ENCODE assay signal across 28 cellular contexts in genomic region chr11:7941141-7941540, GRCh38. TPM values are rescaled to one million over a fixed set of nuclear protein-coding genes. Genes with fewer than 3 reads are reported as not detected.
DNase-seq lines count a peak whose midpoint lies in the region; ATAC-seq, FAIRE-seq and TF ChIP-seq lines count a peak whose summit lies in the region.
"Had no signal": no experiment of that assay in that cellular context is flagged by ENCODE, and none has a peak within 500 bp of the region (broad histone marks: within the 10 kb centered on the region; RNA-seq: fewer than 3 reads in every experiment).

No MANE protein-coding gene starts in this region.

- H3K36me3 ChIP-seq in HepG2 (replicated peaks in 1 of 2; ENCODE audit: control insufficient read depth in 1 of 2, insufficient read depth in 2 of 2, low read length in 2 of 2): no peaks in the 10 kb centered on the region
- H3K36me3 ChIP-seq in right lobe of liver: no peaks in the 10 kb centered on the region
- no peaks in the 10 kb centered on the region for H3K36me3 ChIP-seq in K562 (ENCODE audit: control insufficient read depth, insufficient read depth, low read length)
- H3K36me3 ChIP-seq: BE2C, BLaER1 had no signal

- H3K9me3 ChIP-seq in HepG2 (ENCODE audit: low read length): peaks cover 21% of the 10 kb centered on the region; the same call in 1 of the 2 replicates
- peaks cover 0 to 8% (median 0%) of the 10 kb centered on the region in 4 donors for H3K9me3 ChIP-seq in right lobe of liver
- no peaks in the 10 kb centered on the region for H3K9me3 ChIP-seq in K562 (replicated peaks; ENCODE audit: control insufficient read depth, insufficient read depth, low read depth, low read length)
- H3K9me3 ChIP-seq: BE2C had no signal

- TF ChIP-seq RAD21 in HepG2 (CRISPR knock-in tag; IDR thresholded peaks at IDR 0.05): no peak
- no peak for TF ChIP-seq RAD21 in K562 (CRISPR knock-in tag; conservative IDR thresholded peaks at IDR 0.05 in 1 of 2, IDR thresholded peaks at IDR 0.05 in 1 of 2)

- under 1% methylated on average over 4 of the region's 4 CpGs for WGBS in HepG2 (ENCODE audit: low lambda C conversion rate)
- WGBS in right lobe of liver (ENCODE audit: insufficient coverage, low coverage, low lambda C conversion rate, missing lambda C conversion rate): 29% methylated on average over 4 of the region's 4 CpGs
- WGBS in K562 (ENCODE audit: insufficient coverage, low coverage, missing lambda C conversion rate): 0% methylated on average over 4 of the region's 4 CpGs

- H3K4me2 ChIP-seq in HepG2 (ENCODE audit: low read depth, low read length) (no peak overlapping the region), K562 (ENCODE audit: insufficient read depth, low read length) (no peak overlapping the region)
- H3K4me2 ChIP-seq: BLaER1 had no signal

- in situ Hi-C loops in HepG2 (cut with HindIII; ENCODE audit: extremely low pct_ligation_motif_present, low pct_unique_long_range_greater_than_20kb): no loop called here
- in situ Hi-C loops in K562 (cut with MboI): no loop called here

- H3K27me3 ChIP-seq in HepG2 (ENCODE audit: control insufficient read depth in 1 of 2, insufficient read depth in 2 of 2, low read length in 2 of 2) (no peaks in the 10 kb centered on the region), right lobe of liver (no peaks in the 10 kb centered on the region), K562 (ENCODE audit: control insufficient read depth in 2 of 2, insufficient read depth in 2 of 2, low read length in 2 of 2) (no peaks in the 10 kb centered on the region; a peak in 1 of 5 replicates)
- H3K27me3 ChIP-seq: BE2C, BLaER1 had no signal

- ATAC-seq in HepG2 (no peak), right lobe of liver (no peak), K562 (no peak), HG03139 (IDR thresholded peaks at IDR 0.05; ENCODE audit: unreplicated experiment) (no peak)
- ATAC-seq: GM12878 had no signal

- CTCF ChIA-PET in HepG2 (lab: Yijun Ruan, JAX; ENCODE audit: low intra/inter-chr PET ratio, low total read pairs) (no interaction called here), K562 (lab: Yijun Ruan, JAX; ENCODE audit: low intra/inter-chr PET ratio) (no interaction called here)

- TF ChIP-seq POLR2A in HepG2 (IDR thresholded peaks at IDR 0.05; ENCODE audit: insufficient read depth in 1 of 2, low read depth in 2 of 2, low read length in 2 of 2) (no peak), right lobe of liver (IDR thresholded peaks at IDR 0.05) (no peak), K562 (conservative IDR thresholded peaks at IDR 0.05) (no peak)

- POLR2A ChIA-PET in HepG2 (lab: Yijun Ruan, JAX): no interaction called here
- POLR2A ChIA-PET in K562 (lab: Yijun Ruan, JAX): no interaction called here

- no peaks in the 10 kb centered on the region for H4K20me1 ChIP-seq in HepG2 (ENCODE audit: insufficient read depth, low read length)
- H4K20me1 ChIP-seq in K562 (replicated peaks; ENCODE audit: control insufficient read depth, insufficient read depth, low read length): no peaks in the 10 kb centered on the region
- H4K20me1 ChIP-seq: BLaER1 had no signal

- no peaks in the 10 kb centered on the region for H3K79me2 ChIP-seq in HepG2 (ENCODE audit: insufficient read depth, low read length)
- no peaks in the 10 kb centered on the region for H3K79me2 ChIP-seq in K562 (ENCODE audit: control insufficient read depth, insufficient read depth, low read length)

- DNase-seq in HepG2 (ENCODE audit: low spot score) (no peak), right lobe of liver (no peak), K562 (ENCODE audit: extremely low read depth in 1 of 4, low spot score in 3 of 4) (no peak)
- DNase-seq: ACHN; BE2C; C1 segment of cervical spinal cord; CD4-positive, alpha-beta memory T cell; CD4-positive, CD25-positive, alpha-beta regulatory T cell; CD8-positive, alpha-beta memory T cell; COR-L47; DMS 273 treated with DMSO at 0.1 percent for 48 hours; DMS153; DMS53; DMS79; DND-41; EL; GDM1 had no signal

- H3K4me3 ChIP-seq in HepG2 (replicated peaks in 1 of 3; ENCODE audit: insufficient read depth in 1 of 3, low read depth in 2 of 3, low read length in 3 of 3) (no peak overlapping the region), right lobe of liver (no peak overlapping the region), K562 (no peak overlapping the region)
- H3K4me3 ChIP-seq: BLaER1, GM12878 had no signal

- intact Hi-C loops in HepG2 (cut with micrococcal nuclease; ENCODE audit: unreplicated experiment) (no loop called here), right lobe of liver (cut with DNase I) (no loop called here), K562 (cut with micrococcal nuclease) (no loop called here)

- no peak overlapping the region for H2AFZ ChIP-seq in HepG2 (ENCODE audit: low read length)
- H2AFZ ChIP-seq in K562 (ENCODE audit: low read depth, low read length): no peak overlapping the region

- H3K4me1 ChIP-seq in HepG2 (ENCODE audit: insufficient read depth, low read length) (no peaks in the 10 kb centered on the region), right lobe of liver (no peaks in the 10 kb centered on the region), K562 (replicated peaks in 1 of 2; ENCODE audit: control insufficient read depth in 2 of 2, insufficient read depth in 2 of 2, low read length in 2 of 2) (no peaks in the 10 kb centered on the region)
- H3K4me1 ChIP-seq: BE2C, BLaER1 had no signal

- H3K27ac ChIP-seq in HepG2 (ENCODE audit: extremely low read length, insufficient read depth, low read length) (no peak overlapping the region), right lobe of liver (no peak overlapping the region), K562 (ENCODE audit: extremely low read depth, low read depth, low read length) (no peak overlapping the region)
- H3K27ac ChIP-seq: 22Rv1, BLaER1 had no signal

- TF ChIP-seq EP300 in HepG2 (IDR thresholded peaks at IDR 0.05; ENCODE audit: low read depth in 2 of 2, low read length in 2 of 2) (no peak), HepG2 (CRISPR knock-in tag; IDR thresholded peaks at IDR 0.05; ENCODE audit: borderline replicate concordance) (no peak), K562 (IDR thresholded peaks at IDR 0.05; ENCODE audit: low read length) (no peak)

- FAIRE-seq in HepG2 (lab: Jason Lieb, UNC) (no peak), K562 (lab: Jason Lieb, UNC) (no peak)
- FAIRE-seq: GM12878, GM12892, GM18507 had no signal

- no peak for TF ChIP-seq CTCF in HepG2 (CRISPR knock-in tag; IDR thresholded peaks at IDR 0.05)
- no peak for TF ChIP-seq CTCF in right lobe of liver (IDR thresholded peaks at IDR 0.05)
- no peak for TF ChIP-seq CTCF in K562 (IDR thresholded peaks at IDR 0.05 in 2 of 3, conservative IDR thresholded peaks at IDR 0.05 in 1 of 3; ENCODE audit: insufficient read depth in 2 of 3, low read depth in 1 of 3, low read length in 3 of 3)

- BruUV-seq in HepG2 (replicated peaks; lab: Mats Ljungman, UMichigan): no TSS peak
- no TSS peak for BruUV-seq in K562 (replicated peaks; lab: Mats Ljungman, UMichigan)

- H3K9ac ChIP-seq in HepG2 (ENCODE audit: insufficient read depth, low read depth, low read length) (no peak overlapping the region), K562 (ENCODE audit: insufficient read depth in 1 of 2, low read depth in 2 of 2, low read length in 2 of 2) (no peak overlapping the region)
- H3K9ac ChIP-seq: BLaER1 had no signal

- H3K9me1 ChIP-seq in K562 (ENCODE audit: control insufficient read depth, insufficient read depth, low read length): no peaks in the 10 kb centered on the region

RNA-seq across cellular contexts. Expression of gene OR10A3, which starts 0.4 kb away (rescaled TPM):
- total RNA-seq in HepG2 (2016; rRNA removed; fragmentation: Illumina TruSeq; extraction: Trizol): not detected in 2 replicates
- not detected in 2 replicates for total RNA-seq in HepG2 (2016; cell fraction: cytosol; rRNA removed; fragmentation: Illumina TruSeq; extraction: Trizol; ENCODE audit: low read depth)
- total RNA-seq in HepG2 (2016; cell fraction: insoluble cytoplasmic fraction; rRNA removed; fragmentation: Illumina TruSeq; extraction: Trizol): not detected in 2 replicates
- not detected in 2 replicates for total RNA-seq in HepG2 (2016; cell fraction: membrane; rRNA removed; fragmentation: Illumina TruSeq; extraction: Trizol)
- not detected in 2 replicates for total RNA-seq in HepG2 (2016; cell fraction: nucleus; rRNA removed; fragmentation: Illumina TruSeq; extraction: Trizol)
- polyA plus RNA-seq in HepG2 (2011; rRNA removed): not detected in 2 replicates
- polyA plus RNA-seq in HepG2 (2011; cell fraction: cytosol; rRNA removed): not detected in 2 replicates
- polyA plus RNA-seq in HepG2 (2011; cell fraction: nucleus; rRNA removed): not detected in 2 replicates
- not detected in 2 replicates for polyA plus RNA-seq in HepG2 (2012)
- not detected in 2 replicates for polyA plus RNA-seq in HepG2 (2016; cell fraction: cytosol; fragmentation: Illumina TruSeq; extraction: Trizol; ENCODE audit: low read depth)
- not detected in 2 replicates for polyA plus RNA-seq in HepG2 (2016; cell fraction: insoluble cytoplasmic fraction; fragmentation: Illumina TruSeq; extraction: Trizol; ENCODE audit: low read depth)
- not detected in 2 replicates for polyA plus RNA-seq in HepG2 (2016; cell fraction: membrane; fragmentation: Illumina TruSeq; extraction: Trizol; ENCODE audit: low read depth)
- not detected in 2 replicates for polyA plus RNA-seq in HepG2 (2016; cell fraction: nucleus; fragmentation: Illumina TruSeq; extraction: Trizol; ENCODE audit: insufficient read depth, low read depth)
- polyA minus RNA-seq in HepG2 (2011; rRNA and poly(A)+ RNA removed; ENCODE audit: low replicate concordance): not detected in 2 replicates
- polyA minus RNA-seq in HepG2 (2011; cell fraction: cytosol; rRNA and poly(A)+ RNA removed): not detected in 2 replicates
- polyA minus RNA-seq in HepG2 (2011; cell fraction: nucleus; rRNA and poly(A)+ RNA removed): not detected in 2 replicates
- not detected for total RNA-seq in right lobe of liver
- not detected in 2 replicates for total RNA-seq in K562 (2011; cell fraction: chromatin; rRNA removed; ENCODE audit: low replicate concordance)
- total RNA-seq in K562 (2011; cell fraction: nucleolus; rRNA removed): not detected in 2 replicates
- not detected in 2 replicates for total RNA-seq in K562 (2011; cell fraction: nucleoplasm; rRNA removed)
- total RNA-seq in K562 (2014; rRNA removed): not detected in 2 replicates
- not detected in 2 replicates for total RNA-seq in K562 (2014; rRNA removed; fragmentation: Illumina TruSeq; extraction: Trizol)
- total RNA-seq in K562 (2015; rRNA removed; fragmentation: Illumina TruSeq; extraction: Trizol): not detected in 2 replicates
- total RNA-seq in K562 (2021): not detected in 2 replicates
- not detected in 2 replicates for polyA plus RNA-seq in K562 (2011; rRNA removed)
- polyA plus RNA-seq in K562 (2011; cell fraction: cytosol; rRNA removed): not detected in 2 replicates
- not detected in 2 replicates for polyA plus RNA-seq in K562 (2011; cell fraction: nucleus; rRNA removed)
- not detected in 2 replicates for polyA plus RNA-seq in K562 (2012)
- not detected in 2 replicates for polyA plus RNA-seq in K562 (2014; fragmentation: Illumina TruSeq; extraction: Trizol)
- not detected for polyA plus RNA-seq in K562 (2014; fragmentation: Nextera tagmentation; extraction: Ambion mirVana)
- not detected in 2 replicates for polyA plus RNA-seq in K562 (2014; rRNA removed)
- not detected in 2 replicates for polyA minus RNA-seq in K562 (2011; rRNA and poly(A)+ RNA removed)
- not detected in 2 replicates for polyA minus RNA-seq in K562 (2011; cell fraction: cytosol; rRNA and poly(A)+ RNA removed)
- not detected in 2 replicates for polyA minus RNA-seq in K562 (2011; cell fraction: nucleus; rRNA and poly(A)+ RNA removed)
- total RNA-seq: A172; A673; CD4-positive, alpha-beta memory T cell; CD4-positive, CD25-positive, alpha-beta regulatory T cell; CD8-positive, alpha-beta memory T cell; Daoy; G401; GM12878 had no signal
- polyA plus RNA-seq: CD14-positive monocyte; CD4-positive, alpha-beta memory T cell; CD4-positive, CD25-positive, alpha-beta regulatory T cell; CD8-positive, alpha-beta memory T cell had no signal

RNA-seq across cellular contexts. Expression of gene OR10A6, which starts 10.1 kb away (rescaled TPM):
- total RNA-seq in HepG2 (2016; rRNA removed; fragmentation: Illumina TruSeq; extraction: Trizol) (not detected in 2 replicates), right lobe of liver (not detected), K562 (2014; rRNA removed) (not detected in 2 replicates), K562 (2014; rRNA removed; fragmentation: Illumina TruSeq; extraction: Trizol) (not detected in 2 replicates), K562 (2015; rRNA removed; fragmentation: Illumina TruSeq; extraction: Trizol) (not detected in 2 replicates), K562 (2021) (not detected in 2 replicates)
- total RNA-seq in HepG2 (2016; cell fraction: cytosol; rRNA removed; fragmentation: Illumina TruSeq; extraction: Trizol; ENCODE audit: low read depth): not detected in 2 replicates
- total RNA-seq in HepG2 (2016; cell fraction: insoluble cytoplasmic fraction; rRNA removed; fragmentation: Illumina TruSeq; extraction: Trizol): not detected in 2 replicates
- total RNA-seq in HepG2 (2016; cell fraction: membrane; rRNA removed; fragmentation: Illumina TruSeq; extraction: Trizol): not detected in 2 replicates
- not detected in 2 replicates for total RNA-seq in HepG2 (2016; cell fraction: nucleus; rRNA removed; fragmentation: Illumina TruSeq; extraction: Trizol)
- polyA plus RNA-seq in HepG2 (2011; rRNA removed) (not detected in 2 replicates), K562 (2011; rRNA removed) (not detected in 2 replicates), K562 (2014; fragmentation: Illumina TruSeq; extraction: Trizol) (not detected in 2 replicates), K562 (2014; fragmentation: Nextera tagmentation; extraction: Ambion mirVana) (not detected), K562 (2014; rRNA removed) (not detected in 2 replicates)
- not detected in 2 replicates for polyA plus RNA-seq in HepG2 (2011; cell fraction: cytosol; rRNA removed)
- polyA plus RNA-seq in HepG2 (2011; cell fraction: nucleus; rRNA removed): not detected in 2 replicates
- not detected in 2 replicates for polyA plus RNA-seq in HepG2 (2012)
- not detected in 2 replicates for polyA plus RNA-seq in HepG2 (2016; cell fraction: cytosol; fragmentation: Illumina TruSeq; extraction: Trizol; ENCODE audit: low read depth)
- polyA plus RNA-seq in HepG2 (2016; cell fraction: insoluble cytoplasmic fraction; fragmentation: Illumina TruSeq; extraction: Trizol; ENCODE audit: low read depth): not detected in 2 replicates
- not detected in 2 replicates for polyA plus RNA-seq in HepG2 (2016; cell fraction: membrane; fragmentation: Illumina TruSeq; extraction: Trizol; ENCODE audit: low read depth)
- not detected in 2 replicates for polyA plus RNA-seq in HepG2 (2016; cell fraction: nucleus; fragmentation: Illumina TruSeq; extraction: Trizol; ENCODE audit: insufficient read depth, low read depth)
- polyA minus RNA-seq in HepG2 (2011; rRNA and poly(A)+ RNA removed; ENCODE audit: low replicate concordance): 0.32 TPM in 1 of 2 replicates, not detected in the other
- polyA minus RNA-seq in HepG2 (2011; cell fraction: cytosol; rRNA and poly(A)+ RNA removed): not detected in 2 replicates
- polyA minus RNA-seq in HepG2 (2011; cell fraction: nucleus; rRNA and poly(A)+ RNA removed): not detected in 2 replicates
- total RNA-seq in K562 (2011; cell fraction: chromatin; rRNA removed; ENCODE audit: low replicate concordance): not detected in 2 replicates
- not detected in 2 replicates for total RNA-seq in K562 (2011; cell fraction: nucleolus; rRNA removed)
- total RNA-seq in K562 (2011; cell fraction: nucleoplasm; rRNA removed): not detected in 2 replicates
- not detected in 2 replicates for polyA plus RNA-seq in K562 (2011; cell fraction: cytosol; rRNA removed)
- polyA plus RNA-seq in K562 (2011; cell fraction: nucleus; rRNA removed): not detected in 2 replicates
- polyA plus RNA-seq in K562 (2012): not detected in 2 replicates
- polyA minus RNA-seq in K562 (2011; rRNA and poly(A)+ RNA removed): not detected in 2 replicates
- not detected in 2 replicates for polyA minus RNA-seq in K562 (2011; cell fraction: cytosol; rRNA and poly(A)+ RNA removed)
- not detected in 2 replicates for polyA minus RNA-seq in K562 (2011; cell fraction: nucleus; rRNA and poly(A)+ RNA removed)
- total RNA-seq: A172; A673; CD4-positive, alpha-beta memory T cell; CD4-positive, CD25-positive, alpha-beta regulatory T cell; CD8-positive, alpha-beta memory T cell; Daoy; G401; GM12878 had no signal
- polyA plus RNA-seq: CD14-positive monocyte; CD4-positive, alpha-beta memory T cell; CD4-positive, CD25-positive, alpha-beta regulatory T cell; CD8-positive, alpha-beta memory T cell; GM12878 had no signal

RNA-seq across cellular contexts. Expression of gene NLRP10, which starts 24.1 kb away (rescaled TPM):
- not detected in 2 replicates for total RNA-seq in HepG2 (2016; rRNA removed; fragmentation: Illumina TruSeq; extraction: Trizol)
- total RNA-seq in HepG2 (2016; cell fraction: cytosol; rRNA removed; fragmentation: Illumina TruSeq; extraction: Trizol; ENCODE audit: low read depth): not detected in 2 replicates
- not detected in 2 replicates for total RNA-seq in HepG2 (2016; cell fraction: insoluble cytoplasmic fraction; rRNA removed; fragmentation: Illumina TruSeq; extraction: Trizol)
- not detected in 2 replicates for total RNA-seq in HepG2 (2016; cell fraction: membrane; rRNA removed; fragmentation: Illumina TruSeq; extraction: Trizol)
- not detected in 2 replicates for total RNA-seq in HepG2 (2016; cell fraction: nucleus; rRNA removed; fragmentation: Illumina TruSeq; extraction: Trizol)
- polyA plus RNA-seq in HepG2 (2011; rRNA removed): not detected in 2 replicates
- not detected in 2 replicates for polyA plus RNA-seq in HepG2 (2011; cell fraction: cytosol; rRNA removed)
- polyA plus RNA-seq in HepG2 (2011; cell fraction: nucleus; rRNA removed): not detected in 2 replicates
- polyA plus RNA-seq in HepG2 (2012): not detected in 2 replicates
- polyA plus RNA-seq in HepG2 (2016; cell fraction: cytosol; fragmentation: Illumina TruSeq; extraction: Trizol; ENCODE audit: low read depth): not detected in 2 replicates
- polyA plus RNA-seq in HepG2 (2016; cell fraction: insoluble cytoplasmic fraction; fragmentation: Illumina TruSeq; extraction: Trizol; ENCODE audit: low read depth): not detected in 2 replicates
- not detected in 2 replicates for polyA plus RNA-seq in HepG2 (2016; cell fraction: membrane; fragmentation: Illumina TruSeq; extraction: Trizol; ENCODE audit: low read depth)
- not detected in 2 replicates for polyA plus RNA-seq in HepG2 (2016; cell fraction: nucleus; fragmentation: Illumina TruSeq; extraction: Trizol; ENCODE audit: insufficient read depth, low read depth)
- polyA minus RNA-seq in HepG2 (2011; rRNA and poly(A)+ RNA removed; ENCODE audit: low replicate concordance): 0.54 TPM in 1 of 2 replicates, not detected in the other
- polyA minus RNA-seq in HepG2 (2011; cell fraction: cytosol; rRNA and poly(A)+ RNA removed): not detected in 2 replicates
- not detected in 2 replicates for polyA minus RNA-seq in HepG2 (2011; cell fraction: nucleus; rRNA and poly(A)+ RNA removed)
- not detected for total RNA-seq in right lobe of liver
- total RNA-seq in K562 (2011; cell fraction: chromatin; rRNA removed; ENCODE audit: low replicate concordance): not detected in 2 replicates
- total RNA-seq in K562 (2011; cell fraction: nucleolus; rRNA removed): not detected in 2 replicates
- not detected in 2 replicates for total RNA-seq in K562 (2011; cell fraction: nucleoplasm; rRNA removed)
- 0.14 TPM in 1 of 2 replicates, not detected in the other for total RNA-seq in K562 (2014; rRNA removed)
- 0.04 TPM in 1 of 2 replicates, not detected in the other for total RNA-seq in K562 (2014; rRNA removed; fragmentation: Illumina TruSeq; extraction: Trizol)
- total RNA-seq in K562 (2015; rRNA removed; fragmentation: Illumina TruSeq; extraction: Trizol): not detected in 2 replicates
- total RNA-seq in K562 (2021): 0.09 TPM in 1 of 2 replicates, not detected in the other
- polyA plus RNA-seq in K562 (2011; rRNA removed): not detected in 2 replicates
- not detected in 2 replicates for polyA plus RNA-seq in K562 (2011; cell fraction: cytosol; rRNA removed)
- not detected in 2 replicates for polyA plus RNA-seq in K562 (2011; cell fraction: nucleus; rRNA removed)
- polyA plus RNA-seq in K562 (2012): 0.03 and 0.04 TPM in 2 replicates
- polyA plus RNA-seq in K562 (2014; fragmentation: Illumina TruSeq; extraction: Trizol): not detected in 2 replicates
- not detected for polyA plus RNA-seq in K562 (2014; fragmentation: Nextera tagmentation; extraction: Ambion mirVana)
- not detected in 2 replicates for polyA plus RNA-seq in K562 (2014; rRNA removed)
- not detected in 2 replicates for polyA minus RNA-seq in K562 (2011; rRNA and poly(A)+ RNA removed)
- not detected in 2 replicates for polyA minus RNA-seq in K562 (2011; cell fraction: cytosol; rRNA and poly(A)+ RNA removed)
- polyA minus RNA-seq in K562 (2011; cell fraction: nucleus; rRNA and poly(A)+ RNA removed): not detected in 2 replicates
- total RNA-seq: A673; CD4-positive, alpha-beta memory T cell; CD4-positive, CD25-positive, alpha-beta regulatory T cell; CD8-positive, alpha-beta memory T cell; G401; GM12878 had no signal
- polyA plus RNA-seq: CD14-positive monocyte; CD4-positive, alpha-beta memory T cell; CD4-positive, CD25-positive, alpha-beta regulatory T cell; CD8-positive, alpha-beta memory T cell had no signal

RNA-seq across cellular contexts. Expression of gene EIF3F, which starts 46.0 kb away (rescaled TPM):
- total RNA-seq in HepG2 (2016; rRNA removed; fragmentation: Illumina TruSeq; extraction: Trizol) (187 and 191 TPM in 2 replicates), right lobe of liver (10 to 100 TPM; 69.9 to 97.0 (median 84.0) TPM), K562 (2014; rRNA removed) (189 and 258 TPM in 2 replicates), K562 (2014; rRNA removed; fragmentation: Illumina TruSeq; extraction: Trizol) (168 and 174 TPM in 2 replicates), K562 (2015; rRNA removed; fragmentation: Illumina TruSeq; extraction: Trizol) (135 and 137 TPM in 2 replicates), K562 (2021) (254 and 259 TPM in 2 replicates)
- 151 and 167 TPM in 2 replicates for total RNA-seq in HepG2 (2016; cell fraction: cytosol; rRNA removed; fragmentation: Illumina TruSeq; extraction: Trizol; ENCODE audit: low read depth)
- 159 and 176 TPM in 2 replicates for total RNA-seq in HepG2 (2016; cell fraction: insoluble cytoplasmic fraction; rRNA removed; fragmentation: Illumina TruSeq; extraction: Trizol)
- total RNA-seq in HepG2 (2016; cell fraction: membrane; rRNA removed; fragmentation: Illumina TruSeq; extraction: Trizol): 328 and 363 TPM in 2 replicates
- total RNA-seq in HepG2 (2016; cell fraction: nucleus; rRNA removed; fragmentation: Illumina TruSeq; extraction: Trizol): 86.8 and 101 TPM in 2 replicates
- polyA plus RNA-seq in HepG2 (2011; rRNA removed) (95.1 and 109 TPM in 2 replicates), K562 (2011; rRNA removed) (68.6 and 86.1 TPM in 2 replicates), K562 (2014; fragmentation: Illumina TruSeq; extraction: Trizol) (232 and 237 TPM in 2 replicates), K562 (2014; fragmentation: Nextera tagmentation; extraction: Ambion mirVana) (10 to 100 TPM; 50.1 to 59.7 TPM), K562 (2014; rRNA removed) (92.3 and 114 TPM in 2 replicates)
- 132 and 133 TPM in 2 replicates for polyA plus RNA-seq in HepG2 (2011; cell fraction: cytosol; rRNA removed)
- 154 and 206 TPM in 2 replicates for polyA plus RNA-seq in HepG2 (2011; cell fraction: nucleus; rRNA removed)
- polyA plus RNA-seq in HepG2 (2012): 198 and 238 TPM in 2 replicates
- 208 and 251 TPM in 2 replicates for polyA plus RNA-seq in HepG2 (2016; cell fraction: cytosol; fragmentation: Illumina TruSeq; extraction: Trizol; ENCODE audit: low read depth)
- polyA plus RNA-seq in HepG2 (2016; cell fraction: insoluble cytoplasmic fraction; fragmentation: Illumina TruSeq; extraction: Trizol; ENCODE audit: low read depth): 167 and 205 TPM in 2 replicates
- polyA plus RNA-seq in HepG2 (2016; cell fraction: membrane; fragmentation: Illumina TruSeq; extraction: Trizol; ENCODE audit: low read depth): 396 and 465 TPM in 2 replicates
- 135 and 154 TPM in 2 replicates for polyA plus RNA-seq in HepG2 (2016; cell fraction: nucleus; fragmentation: Illumina TruSeq; extraction: Trizol; ENCODE audit: insufficient read depth, low read depth)
- polyA minus RNA-seq in HepG2 (2011; rRNA and poly(A)+ RNA removed; ENCODE audit: low replicate concordance): 104 and 166 TPM in 2 replicates
- polyA minus RNA-seq in HepG2 (2011; cell fraction: cytosol; rRNA and poly(A)+ RNA removed): 106 and 122 TPM in 2 replicates
- polyA minus RNA-seq in HepG2 (2011; cell fraction: nucleus; rRNA and poly(A)+ RNA removed): 53.3 and 57.3 TPM in 2 replicates
- total RNA-seq in K562 (2011; cell fraction: chromatin; rRNA removed; ENCODE audit: low replicate concordance): 69.6 and 84.0 TPM in 2 replicates
- total RNA-seq in K562 (2011; cell fraction: nucleolus; rRNA removed): 51.2 and 55.0 TPM in 2 replicates
- total RNA-seq in K562 (2011; cell fraction: nucleoplasm; rRNA removed): 90.5 and 144 TPM in 2 replicates
- 138 and 276 TPM in 2 replicates for polyA plus RNA-seq in K562 (2011; cell fraction: cytosol; rRNA removed)
- polyA plus RNA-seq in K562 (2011; cell fraction: nucleus; rRNA removed): 112 and 136 TPM in 2 replicates
- polyA plus RNA-seq in K562 (2012): 209 and 427 TPM in 2 replicates
- polyA minus RNA-seq in K562 (2011; rRNA and poly(A)+ RNA removed): 109 and 158 TPM in 2 replicates
- polyA minus RNA-seq in K562 (2011; cell fraction: cytosol; rRNA and poly(A)+ RNA removed): 133 and 178 TPM in 2 replicates
- 35.4 and 57.6 TPM in 2 replicates for polyA minus RNA-seq in K562 (2011; cell fraction: nucleus; rRNA and poly(A)+ RNA removed)

Comparison
In these comparisons a context has a peak if more than half of its experiments do, and no peak if none do; other contexts are left out.
1. Of the 241 proteins assayed by ChIP-seq in both HepG2 and K562: peak only in HepG2: MAFF; only in K562: none; in both: MAFK; in neither: 239.